ENCODE assay signal across 16 cellular contexts in genomic region chr15:91196768-91197167, GRCh38.
"Had no signal": no experiment of that assay in that cellular context is flagged by ENCODE, and none has a peak within 500 bp of the region (broad histone marks: within the 10 kb centered on the region; RNA-seq: fewer than 3 reads in every experiment).

No MANE protein-coding gene starts in this region.

- ATAC-seq: activated CD8-positive, alpha-beta T cell treated with anti-CD3 and anti-CD28 coated beads, Interleukin-2, amount 10 ng/mL, durations not matched to agents 7 days and 5 days; left lung had no signal

- H3K9me3 ChIP-seq: colonic mucosa, esophagus muscularis mucosa, left lung, sigmoid colon, spleen, stomach, testis had no signal

- FAIRE-seq: kidney had no signal

- H2AFZ ChIP-seq: parathyroid adenoma had no signal

- H3K4me1 ChIP-seq: colonic mucosa, esophagus muscularis mucosa, left lung, parathyroid adenoma, sigmoid colon, stomach, testis had no signal

- DNase-seq: activated CD4-positive, alpha-beta T cell treated with anti-CD3 and anti-CD28 coated beads for 4 hours; activated CD8-positive, alpha-beta memory T cell treated with anti-CD3 and anti-CD28 coated beads, Interleukin-2, amount 50 U/mL, for 4 hours; activated CD8-positive, alpha-beta T cell treated with anti-CD3 and anti-CD28 coated beads, Interleukin-2, amount 10 ng/mL, durations not matched to agents 7 days and 5 days; activated effector memory CD4-positive, alpha-beta T cell treated with anti-CD3 and anti-CD28 coated beads, Interleukin-2, amount 50 U/mL, for 16 hours; activated T-cell treated with anti-CD3 and anti-CD28 coated beads, Interleukin-2, amount 50 U/mL, for 48 hours; colonic mucosa; hypothalamus; kidney; left lung; naive B cell; sigmoid colon; spleen; stomach; testis had no signal

- H3K36me3 ChIP-seq: colonic mucosa, esophagus muscularis mucosa, left lung, sigmoid colon, spleen, stomach had no signal

- H3K9ac ChIP-seq: parathyroid adenoma had no signal

- H3K27me3 ChIP-seq: colonic mucosa, sigmoid colon, testis had no signal

- H3K79me2 ChIP-seq: parathyroid adenoma had no signal

- H3K27ac ChIP-seq: colonic mucosa, esophagus muscularis mucosa, left lung, parathyroid adenoma, sigmoid colon, spleen, stomach, testis had no signal

- H3K4me3 ChIP-seq: colonic mucosa, esophagus muscularis mucosa, left lung, sigmoid colon, spleen, stomach, testis had no signal
